ENCODE assay signal across 28 cellular contexts in the genomic region with DNA sequence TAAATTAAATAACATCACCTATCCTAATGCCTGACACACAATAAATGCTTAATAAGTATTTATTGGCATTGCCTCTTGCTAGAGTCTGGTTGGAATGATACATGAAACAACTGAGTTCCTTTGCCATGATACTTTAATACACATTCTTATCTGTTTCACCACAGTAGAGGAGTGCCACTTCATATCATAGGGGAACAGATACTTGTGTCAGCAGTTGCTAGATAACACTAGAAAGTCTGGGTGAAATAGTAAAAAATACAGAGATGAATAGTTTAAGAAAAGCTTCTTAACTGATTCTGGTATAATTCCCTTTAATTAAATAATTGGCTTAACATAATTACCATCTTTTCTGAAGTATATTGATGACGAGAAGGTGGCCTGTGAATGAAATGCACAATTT.
"Had no signal": no experiment of that assay in that cellular context is flagged by ENCODE, and none has a peak within 500 bp of the region (broad histone marks: within the 10 kb centered on the region; RNA-seq: fewer than 3 reads in every experiment).

No MANE protein-coding gene starts in this region.

- H3K4me3 ChIP-seq: breast epithelium, colonic mucosa, gastrocnemius medialis, hepatocyte, pancreas, prostate gland, sigmoid colon had no signal

- H3K27ac ChIP-seq: breast epithelium, colonic mucosa, gastrocnemius medialis, hepatocyte, pancreas, prostate gland, sigmoid colon had no signal

- H3K27me3 ChIP-seq: breast epithelium, colonic mucosa, gastrocnemius medialis, hepatocyte, pancreas, sigmoid colon had no signal

- H3K36me3 ChIP-seq: breast epithelium, colonic mucosa, gastrocnemius medialis, pancreas, prostate gland, sigmoid colon had no signal

- FAIRE-seq: keratinocyte, pancreas, small intestine had no signal

- H3K79me2 ChIP-seq: hepatocyte had no signal

- ATAC-seq: activated CD4-positive, alpha-beta T cell treated with anti-CD3 and anti-CD28 coated beads for 36 hours; activated CD8-positive, alpha-beta memory T cell treated with anti-CD3 and anti-CD28 coated beads, Interleukin-2, amount 10 ng/mL, durations not matched to agents 7 days and 5 days; activated CD8-positive, alpha-beta T cell treated with anti-CD3 and anti-CD28 coated beads, Interleukin-2, amount 10 ng/mL, durations not matched to agents 7 days and 5 days; gastrocnemius medialis; left cardiac atrium; stimulated activated memory B cell treated with anti-CD40 and anti-IgM and Interleukin-4, amounts not matched to agents 10 μg/mL and 1 μg/mL and 100 μg/mL, for 72 hours; stimulated activated naive CD8-positive, alpha-beta T cell treated with anti-CD3 and anti-CD28 coated beads, Interleukin-15, amount 100 ng/mL, for 72 hours had no signal

- H2AFZ ChIP-seq: hepatocyte had no signal

- H3K9me3 ChIP-seq: colonic mucosa, gastrocnemius medialis, pancreas, prostate gland, sigmoid colon had no signal

- H3K4me1 ChIP-seq: breast epithelium, colonic mucosa, gastrocnemius medialis, pancreas, prostate gland, sigmoid colon had no signal

- H3K4me2 ChIP-seq: hepatocyte had no signal

- DNase-seq: activated CD4-positive, alpha-beta T cell treated with anti-CD3 and anti-CD28 coated beads for 36 hours; activated CD4-positive, CD25-positive, alpha-beta regulatory T cell; activated CD8-positive, alpha-beta memory T cell treated with anti-CD3 and anti-CD28 coated beads, Interleukin-2, amount 10 ng/mL, durations not matched to agents 7 days and 5 days; activated CD8-positive, alpha-beta T cell treated with anti-CD3 and anti-CD28 coated beads, Interleukin-2, amount 10 ng/mL, durations not matched to agents 7 days and 5 days; activated T-cell treated with anti-CD3 and anti-CD28 coated beads, Interleukin-2, amount 50 U/mL, for 48 hours; cerebellar nuclear complex; colonic mucosa; effector CD8-positive, alpha-beta T cell; gastrocnemius medialis; left cardiac atrium; mammary epithelial cell; naive B cell; nephron progenitor cell; nucleus accumbens; pancreas; sigmoid colon; small intestine; stimulated activated CD4-positive, alpha-beta T cell treated with anti-CD3 and anti-CD28 coated beads, Interleukin-1b, Interleukin-23, amount 100 ng/mL, for 48 hours; stimulated activated CD4-positive, alpha-beta T cell treated with anti-CD3 and anti-CD28 coated beads, Interleukin-4, amount 100 ng/mL, for 4 hours; stimulated activated CD8-positive, alpha-beta memory T cell treated with anti-CD3 and anti-CD28 coated beads, Interleukin-4, amount 100 ng/mL, for 48 hours; stimulated activated naive CD8-positive, alpha-beta T cell treated with anti-CD3 and anti-CD28 coated beads, Interleukin-15, amount 100 ng/mL, for 72 hours; substantia nigra; T-helper 2 cell had no signal
